In genomic region chr3:172877011-172877410, GRCh38 we compare ENCODE assay signal across 1 cellular context.
TF ChIP-seq lines count a peak whose summit lies in the region.

No MANE protein-coding gene starts in this region.

TF ChIP-seq in WTC11, 78 proteins besides CTCF, POLR2A, EP300 and RAD21 (continued from another document):
- TF ChIP-seq USF1 (CRISPR knock-in tag; IDR thresholded peaks at IDR 0.05): no peak
- TF ChIP-seq RELA (CRISPR knock-in tag; IDR thresholded peaks at IDR 0.05; ENCODE audit: borderline replicate concordance): no peak
- TF ChIP-seq ZNF317 (CRISPR knock-in tag; IDR thresholded peaks at IDR 0.05; ENCODE audit: borderline replicate concordance, low read depth): no peak
- no peak for TF ChIP-seq NR2C2 (CRISPR knock-in tag; IDR thresholded peaks at IDR 0.05)
- no peak for TF ChIP-seq ARID4B (CRISPR knock-in tag; IDR thresholded peaks at IDR 0.05; ENCODE audit: borderline replicate concordance)
- TF ChIP-seq JUN (CRISPR knock-in tag; IDR thresholded peaks at IDR 0.05): no peak
- TF ChIP-seq ZNF396 (CRISPR knock-in tag; IDR thresholded peaks at IDR 0.05; ENCODE audit: borderline replicate concordance): no peak
- TF ChIP-seq GTF2I (CRISPR knock-in tag; conservative IDR thresholded peaks at IDR 0.05): no peak
- no peak for TF ChIP-seq ZNF121 (CRISPR knock-in tag; IDR thresholded peaks at IDR 0.05)
- TF ChIP-seq ZNF138 (CRISPR knock-in tag; conservative IDR thresholded peaks at IDR 0.05): no peak
- TF ChIP-seq IRF2 (CRISPR knock-in tag; IDR thresholded peaks at IDR 0.05; ENCODE audit: borderline replicate concordance, low read depth): no peak
